ENCODE assay signal across 18 cellular contexts in genomic region chr9:126117631-126118030, GRCh38.
"Had no signal": no experiment of that assay in that cellular context is flagged by ENCODE, and none has a peak within 500 bp of the region (broad histone marks: within the 10 kb centered on the region; RNA-seq: fewer than 3 reads in every experiment).

No MANE protein-coding gene starts in this region.

- ATAC-seq: activated CD8-positive, alpha-beta T cell treated with anti-CD3 and anti-CD28 coated beads for 36 hours; SK-N-SH treated with all-trans-retinoic acid at 6 μM for 48 hours; stimulated activated naive CD8-positive, alpha-beta T cell treated with anti-CD3 and anti-CD28 coated beads, Interleukin-15, Interleukin-2, amounts not matched to agents 100 U/mL and 50 U/mL, for 24 hours; T-cell had no signal

- DNase-seq: activated B cell treated with CpG ODN at 0.5 μM for 24 hours; activated CD4-positive, alpha-beta T cell treated with anti-CD3 and anti-CD28 coated beads for 4 hours; activated CD8-positive, alpha-beta T cell treated with anti-CD3 and anti-CD28 coated beads for 36 hours; activated gamma-delta T cell treated with Interleukin-2 at 50 U/mL for 16 hours; activated naive CD8-positive, alpha-beta T cell treated with anti-CD3 and anti-CD28 coated beads for 36 hours; amygdala; dorsolateral prefrontal cortex; erythroblast; stimulated activated CD4-positive, alpha-beta T cell treated with anti-CD3 and anti-CD28 coated beads, Interleukin-2, amount 100 ng/mL, for 24 hours; stimulated activated naive CD8-positive, alpha-beta T cell treated with anti-CD3 and anti-CD28 coated beads, Interleukin-15, Interleukin-2, amounts not matched to agents 100 U/mL and 50 U/mL, for 24 hours; substantia nigra; T-cell; tibial artery; uterus had no signal

- FAIRE-seq: endometrium, frontal cortex had no signal

- H3K27ac ChIP-seq: cardiac muscle cell, dorsolateral prefrontal cortex, tibial artery, uterus had no signal

- H3K4me1 ChIP-seq: tibial artery, uterus had no signal

- H3K27me3 ChIP-seq: uterus had no signal

- H3K4me3 ChIP-seq: cardiac muscle cell, dorsolateral prefrontal cortex, tibial artery, uterus had no signal

- H3K9me3 ChIP-seq: uterus had no signal

- H3K36me3 ChIP-seq: cardiac muscle cell, tibial artery, uterus had no signal
